Comparison of ENCODE assay signal across 1 cellular context in genomic region chr14:56887211-56887610, GRCh38.
TF ChIP-seq lines count a peak whose summit lies in the region.

No MANE protein-coding gene starts in this region.

TF ChIP-seq in H1, 55 proteins besides CTCF, POLR2A, EP300 and RAD21 (continued from another document):
- TF ChIP-seq GTF2F1 (IDR thresholded peaks at IDR 0.05; ENCODE audit: borderline replicate concordance, low read depth, low read length) (no peak), SIN3A (conservative IDR thresholded peaks at IDR 0.05 in 1 of 2, IDR thresholded peaks at IDR 0.05 in 1 of 2; ENCODE audit: low read depth in 1 of 2, low read length in 2 of 2) (no peak)
